ENCODE assay signal across 29 cellular contexts in genomic region chr3:195125646-195126045, GRCh38.
"Had no signal": no experiment of that assay in that cellular context is flagged by ENCODE, and none has a peak within 500 bp of the region (broad histone marks: within the 10 kb centered on the region; RNA-seq: fewer than 3 reads in every experiment).

No MANE protein-coding gene starts in this region.

- ATAC-seq: activated CD8-positive, alpha-beta T cell treated with anti-CD3 and anti-CD28 coated beads, Interleukin-2, amount 10 ng/mL, durations not matched to agents 7 days and 5 days; activated naive CD8-positive, alpha-beta T cell treated with anti-CD3 and anti-CD28 coated beads, Interleukin-2, amount 50 U/mL, for 24 hours; activated T-cell treated with anti-CD3 and anti-CD28 coated beads, Interleukin-2, amount 50 U/mL, for 4 hours; Right ventricle myocardium inferior had no signal

- H3K36me3 Mint-ChIP-seq: activated naive CD4-positive, alpha-beta T cell treated with anti-CD3 and anti-CD28 coated beads, Interleukin-2, amount 10 ng/mL, durations not matched to agents 7 days and 5 days had no signal

- H3K27me3 ChIP-seq: brain microvascular endothelial cell had no signal

- FAIRE-seq: RCC 7860 had no signal

- H3K4me2 ChIP-seq: PC-9 had no signal

- H3K4me3 Mint-ChIP-seq: activated CD4-positive, alpha-beta T cell treated with anti-CD3 and anti-CD28 coated beads, Interleukin-2, amount 10 ng/mL, durations not matched to agents 24 days and 14 days; activated CD8-positive, alpha-beta T cell treated with anti-CD3 and anti-CD28 coated beads, Interleukin-2, amount 10 ng/mL, durations not matched to agents 7 days and 5 days; activated naive CD4-positive, alpha-beta T cell treated with anti-CD3 and anti-CD28 coated beads, Interleukin-2, amount 10 ng/mL, durations not matched to agents 7 days and 5 days; activated naive CD8-positive, alpha-beta T cell; activated naive CD8-positive, alpha-beta T cell treated with anti-CD3 and anti-CD28 coated beads, Interleukin-2, amount 50 U/mL, for 24 hours; activated T-cell treated with anti-CD3 and anti-CD28 coated beads, Interleukin-2, amount 50 U/mL, for 4 hours had no signal

- H3K4me3 ChIP-seq: PC-9 had no signal

- H2AFZ ChIP-seq: PC-9 had no signal

- H3K27me3 Mint-ChIP-seq: activated CD4-positive, alpha-beta T cell treated with anti-CD3 and anti-CD28 coated beads, Interleukin-2, amount 10 ng/mL, durations not matched to agents 24 days and 14 days; activated naive CD4-positive, alpha-beta T cell treated with anti-CD3 and anti-CD28 coated beads, Interleukin-2, amount 10 ng/mL, durations not matched to agents 7 days and 5 days; activated naive CD8-positive, alpha-beta T cell; activated naive CD8-positive, alpha-beta T cell treated with anti-CD3 and anti-CD28 coated beads, Interleukin-2, amount 50 U/mL, for 24 hours had no signal

- H3K27ac ChIP-seq: brain microvascular endothelial cell, PC-9, RWPE1, VCaP had no signal

- H3K36me3 ChIP-seq: brain microvascular endothelial cell had no signal

- H3K9me3 Mint-ChIP-seq: activated CD4-positive, alpha-beta T cell treated with anti-CD3 and anti-CD28 coated beads, Interleukin-2, amount 10 ng/mL, durations not matched to agents 24 days and 14 days; activated naive CD4-positive, alpha-beta T cell treated with anti-CD3 and anti-CD28 coated beads, Interleukin-2, amount 10 ng/mL, durations not matched to agents 7 days and 5 days; activated naive CD8-positive, alpha-beta T cell treated with anti-CD3 and anti-CD28 coated beads, Interleukin-2, amount 50 U/mL, for 24 hours; activated T-cell treated with anti-CD3 and anti-CD28 coated beads, Interleukin-2, amount 50 U/mL, for 4 hours had no signal

- H3K27ac Mint-ChIP-seq: activated CD4-positive, alpha-beta T cell treated with anti-CD3 and anti-CD28 coated beads, Interleukin-2, amount 10 ng/mL, durations not matched to agents 24 days and 14 days; activated CD8-positive, alpha-beta T cell treated with anti-CD3 and anti-CD28 coated beads, Interleukin-2, amount 10 ng/mL, durations not matched to agents 7 days and 5 days; activated naive CD4-positive, alpha-beta T cell treated with anti-CD3 and anti-CD28 coated beads, Interleukin-2, amount 10 ng/mL, durations not matched to agents 7 days and 5 days; activated naive CD8-positive, alpha-beta T cell; activated naive CD8-positive, alpha-beta T cell treated with anti-CD3 and anti-CD28 coated beads, Interleukin-2, amount 50 U/mL, for 24 hours had no signal

- DNase-seq: activated CD4-positive, alpha-beta T cell treated with anti-CD3 and anti-CD28 coated beads, Interleukin-2, amount 10 ng/mL, durations not matched to agents 24 days and 14 days; activated CD4-positive, alpha-beta T cell treated with anti-CD3 and anti-CD28 coated beads, Interleukin-2, amount 50 U/mL, for 4 hours; activated CD8-positive, alpha-beta memory T cell treated with anti-CD3 and anti-CD28 coated beads, Interleukin-2, amount 50 U/mL, for 4 hours; activated CD8-positive, alpha-beta T cell treated with anti-CD3 and anti-CD28 coated beads, Interleukin-2, amount 10 ng/mL, durations not matched to agents 7 days and 5 days; activated effector memory CD4-positive, alpha-beta T cell treated with Interleukin-2 at 50 U/mL for 16 hours; activated naive CD4-positive, alpha-beta T cell treated with anti-CD3 and anti-CD28 coated beads, Interleukin-2, amount 10 ng/mL, durations not matched to agents 7 days and 5 days; activated naive CD8-positive, alpha-beta T cell treated with anti-CD3 and anti-CD28 coated beads, Interleukin-2, amount 50 U/mL, for 24 hours; activated T-cell treated with anti-CD3 and anti-CD28 coated beads for 4 hours; activated T-cell treated with anti-CD3 and anti-CD28 coated beads, Interleukin-2, amount 50 U/mL, for 4 hours; anterior cingulate cortex; brain microvascular endothelial cell; central memory CD4-positive, alpha-beta T cell; NCI-H1105; NCI-H1417 treated with DMSO at 0.1 percent for 48 hours; NCI-H187 treated with DMSO at 0.1 percent for 48 hours; NCI-H2081; NCI-H226; NCI-H446 treated with DMSO at 0.1 percent for 48 hours; NCI-H524; PC-9; SW 1271; T-helper 1 cell; T-helper 2 cell; T-helper 9 cell had no signal
